ENCODE assay signal across 8 cellular contexts in the genomic region with DNA sequence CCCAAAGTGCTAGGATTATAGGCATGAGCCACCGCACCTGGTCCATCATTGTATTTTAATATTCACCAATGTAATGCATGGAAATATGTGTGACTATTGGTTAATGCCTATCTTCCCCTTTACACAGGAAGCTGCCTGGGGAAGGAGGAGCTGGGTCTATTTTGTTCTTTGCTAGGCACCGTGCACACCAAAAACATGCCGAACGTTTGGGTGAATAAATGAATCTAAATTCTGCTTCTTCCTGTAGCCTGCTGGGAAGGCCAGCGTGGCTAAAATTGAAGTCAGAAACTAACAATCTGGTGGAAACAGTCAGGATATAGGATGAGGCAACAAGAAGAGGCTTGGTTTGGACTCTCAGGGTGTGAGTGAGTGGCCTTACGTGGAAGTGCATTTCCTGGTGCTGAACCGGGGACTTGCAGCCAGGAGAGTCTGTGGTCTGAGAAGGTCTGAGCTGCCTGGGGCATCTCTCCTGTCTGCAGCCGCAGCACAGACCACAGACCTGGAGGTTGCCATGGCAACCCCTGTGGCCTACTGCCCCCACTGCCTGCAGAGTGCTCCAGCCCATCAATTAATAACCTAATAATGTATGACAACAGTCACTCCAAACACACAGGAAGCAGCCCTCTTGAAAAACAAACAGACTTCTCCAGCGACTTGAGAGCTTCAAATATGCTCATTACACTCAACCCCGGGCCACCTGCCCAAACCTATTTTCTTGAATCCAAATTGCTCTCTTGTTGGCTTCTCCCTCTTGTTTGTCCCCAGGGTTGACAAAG. TPM values are rescaled to one million over a fixed set of nuclear protein-coding genes. Genes with fewer than 3 reads are reported as not detected.
DNase-seq lines count a peak whose midpoint lies in the region; ATAC-seq and TF ChIP-seq lines count a peak whose summit lies in the region.

No MANE protein-coding gene starts in this region.

- H3K27ac ChIP-seq in epithelial cell of prostate (peak overlapping the region; percentile 9), upper lobe of left lung (peak overlapping the region; percentile 50 to 70 (median 68)), gastrocnemius medialis (no peak overlapping the region)

- DNase-seq in CD1c-positive myeloid dendritic cell (ENCODE audit: extremely low spot score) (peak; percentile 51), NAMALWA (ENCODE audit: low spot score) (peak; percentile 83), SKM-1 treated with dmso at 0.1 percent for 144 hours (lab: John Stamatoyannopoulos, UW; ENCODE audit: unreplicated experiment) (peak; percentile 56), epithelial cell of prostate (ENCODE audit: low read depth, low spot score) (no peak), upper lobe of left lung (peak; percentile 49 to 72), gastrocnemius medialis (no peak)

- intact Hi-C loops in gastrocnemius medialis (cut with DNase I; ENCODE audit: low total_unique reads) = no loop called here

- ATAC-seq in GM18499 (IDR thresholded peaks at IDR 0.05; ENCODE audit: insufficient read depth, unreplicated experiment) (peak; percentile 76), HG02623 (IDR thresholded peaks at IDR 0.05; ENCODE audit: unreplicated experiment) (peak; percentile 73), upper lobe of left lung (ENCODE audit: low FRiP score in 2 of 2) (peak; percentile 49 to 82), gastrocnemius medialis (no peak)

- TF ChIP-seq POLR2A in upper lobe of left lung (IDR thresholded peaks at IDR 0.05) (no peak), gastrocnemius medialis (IDR thresholded peaks at IDR 0.05) (no peak)

- no peak overlapping the region for H3K4me3 ChIP-seq in upper lobe of left lung
- H3K4me3 ChIP-seq in gastrocnemius medialis = no peak overlapping the region

- in situ Hi-C loops in gastrocnemius medialis (cut with MboI; ENCODE audit: low sequenced_read_pairs in 4 of 4) = no loop called here

- H3K36me3 ChIP-seq in upper lobe of left lung (no peaks in the 10 kb centered on the region), gastrocnemius medialis (no peaks in the 10 kb centered on the region)

- H3K27me3 ChIP-seq in upper lobe of left lung (no peaks in the 10 kb centered on the region), gastrocnemius medialis (peaks cover 0 to 3% (median 0%) of the 10 kb centered on the region in 3 donors)

- TF ChIP-seq CTCF in upper lobe of left lung (IDR thresholded peaks at IDR 0.05) = peak in 2 of 6 experiments; percentile 8 to 51
- TF ChIP-seq CTCF in gastrocnemius medialis (IDR thresholded peaks at IDR 0.05 in 4 of 5, conservative IDR thresholded peaks at IDR 0.05 in 1 of 5) = no peak

- H3K4me1 ChIP-seq in upper lobe of left lung (peaks cover 35 to 63% (median 50%) of the 10 kb centered on the region in 4 donors), gastrocnemius medialis (peaks cover 5 to 9% of the 10 kb centered on the region in 2 donors)

- H3K9me3 ChIP-seq in upper lobe of left lung (no peaks in the 10 kb centered on the region), gastrocnemius medialis (no peaks in the 10 kb centered on the region)

- WGBS in upper lobe of left lung, 2 donors = 27 to 37% methylated on average over 10 of the region's 10 CpGs

- peak in 1 of 4 donors; percentile 18 for TF ChIP-seq EP300 in upper lobe of left lung (IDR thresholded peaks at IDR 0.05)

RNA-seq across cellular contexts. Expression of a gene that starts 5.5 kb away (rescaled TPM):
- total RNA-seq in upper lobe of left lung (1 to 10 TPM; 1.2 to 8.4 (median 3.3) TPM), gastrocnemius medialis (under 1 TPM in 1 of 4 donors, not detected in 3; 0.07 TPM)

Comparison
In these comparisons a context has a peak if more than half of its experiments do, and no peak if none do; other contexts are left out.
1. DNase-seq: peak in CD1c-positive myeloid dendritic cell (single experiment), NAMALWA (single experiment), SKM-1 treated with dmso at 0.1 percent for 144 hours (single experiment) and upper lobe of left lung (2 of 2); none in epithelial cell of prostate (single experiment) and gastrocnemius medialis (0 of 2).
2. ATAC-seq: peak in GM18499 (single experiment), HG02623 (single experiment) and upper lobe of left lung (2 of 2); none in gastrocnemius medialis (0 of 2).
3. H3K27ac ChIP-seq: peak in epithelial cell of prostate (single experiment) and upper lobe of left lung (4 of 4); none in gastrocnemius medialis (0 of 4).